In the genomic region with DNA sequence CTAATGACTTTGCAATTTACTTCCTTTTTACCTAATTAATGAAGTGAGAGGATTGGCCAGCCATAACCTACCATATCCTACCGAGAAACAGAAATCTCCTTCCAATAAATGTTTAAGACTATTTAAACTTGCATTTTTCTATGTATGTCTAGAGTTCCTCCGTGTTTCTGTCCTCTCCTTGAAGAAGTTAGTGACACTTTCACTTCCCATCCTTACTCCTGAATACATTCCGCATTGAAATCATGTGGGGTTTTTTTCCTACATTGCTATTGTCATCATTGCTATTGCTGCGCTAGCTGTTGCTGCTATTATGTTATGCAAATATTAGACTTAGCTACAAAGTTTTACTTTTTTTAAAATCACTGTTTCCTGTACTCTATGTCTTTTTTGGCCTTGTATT, we compare ENCODE assay signal across 1 cellular context.
TF ChIP-seq lines count a peak whose summit lies in the region.

No MANE protein-coding gene starts in this region.

TF ChIP-seq in GM23338, 12 proteins besides CTCF, POLR2A, EP300 and RAD21 (continued from another document):
- TF ChIP-seq, protein P1, sequence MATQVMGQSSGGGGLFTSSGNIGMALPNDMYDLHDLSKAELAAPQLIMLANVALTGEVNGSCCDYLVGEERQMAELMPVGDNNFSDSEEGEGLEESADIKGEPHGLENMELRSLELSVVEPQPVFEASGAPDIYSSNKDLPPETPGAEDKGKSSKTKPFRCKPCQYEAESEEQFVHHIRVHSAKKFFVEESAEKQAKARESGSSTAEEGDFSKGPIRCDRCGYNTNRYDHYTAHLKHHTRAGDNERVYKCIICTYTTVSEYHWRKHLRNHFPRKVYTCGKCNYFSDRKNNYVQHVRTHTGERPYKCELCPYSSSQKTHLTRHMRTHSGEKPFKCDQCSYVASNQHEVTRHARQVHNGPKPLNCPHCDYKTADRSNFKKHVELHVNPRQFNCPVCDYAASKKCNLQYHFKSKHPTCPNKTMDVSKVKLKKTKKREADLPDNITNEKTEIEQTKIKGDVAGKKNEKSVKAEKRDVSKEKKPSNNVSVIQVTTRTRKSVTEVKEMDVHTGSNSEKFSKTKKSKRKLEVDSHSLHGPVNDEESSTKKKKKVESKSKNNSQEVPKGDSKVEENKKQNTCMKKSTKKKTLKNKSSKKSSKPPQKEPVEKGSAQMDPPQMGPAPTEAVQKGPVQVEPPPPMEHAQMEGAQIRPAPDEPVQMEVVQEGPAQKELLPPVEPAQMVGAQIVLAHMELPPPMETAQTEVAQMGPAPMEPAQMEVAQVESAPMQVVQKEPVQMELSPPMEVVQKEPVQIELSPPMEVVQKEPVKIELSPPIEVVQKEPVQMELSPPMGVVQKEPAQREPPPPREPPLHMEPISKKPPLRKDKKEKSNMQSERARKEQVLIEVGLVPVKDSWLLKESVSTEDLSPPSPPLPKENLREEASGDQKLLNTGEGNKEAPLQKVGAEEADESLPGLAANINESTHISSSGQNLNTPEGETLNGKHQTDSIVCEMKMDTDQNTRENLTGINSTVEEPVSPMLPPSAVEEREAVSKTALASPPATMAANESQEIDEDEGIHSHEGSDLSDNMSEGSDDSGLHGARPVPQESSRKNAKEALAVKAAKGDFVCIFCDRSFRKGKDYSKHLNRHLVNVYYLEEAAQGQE (IDR thresholded peaks at IDR 0.05; ENCODE audit: unreplicated experiment): no peak
- TF ChIP-seq POLR2AphosphoS5 (IDR thresholded peaks at IDR 0.05; ENCODE audit: low read depth) (no peak), NANOG (IDR thresholded peaks at IDR 0.05; ENCODE audit: borderline replicate concordance) (no peak), ZNF114 (CRISPR knock-in tag; IDR thresholded peaks at IDR 0.05) (no peak), EZH2 (IDR thresholded peaks at IDR 0.05; ENCODE audit: low read depth, unreplicated experiment) (no peak), ZNF462 (CRISPR knock-in tag; IDR thresholded peaks at IDR 0.05) (no peak)
